In the genomic region with DNA sequence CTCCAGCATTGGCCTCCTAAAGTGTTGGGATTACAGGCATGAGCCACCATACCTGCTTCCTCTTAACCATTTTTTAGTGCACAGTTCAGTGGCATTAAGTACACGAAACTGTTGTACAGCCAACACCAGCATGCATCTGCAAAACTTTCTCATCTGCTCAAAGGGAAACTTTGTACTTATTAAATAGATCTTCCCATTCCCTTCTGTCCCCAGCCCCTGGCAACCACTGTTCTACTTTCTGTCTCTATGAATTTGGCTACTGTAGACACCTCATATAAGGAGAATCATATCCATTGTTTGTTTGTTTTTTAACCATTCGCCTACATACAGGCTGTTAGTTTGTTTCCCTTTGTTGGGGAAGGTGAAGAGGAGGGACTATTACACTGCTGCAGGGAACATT, we compare ENCODE assay signal across 17 cellular contexts.
"Had no signal": no experiment of that assay in that cellular context is flagged by ENCODE, and none has a peak within 500 bp of the region (broad histone marks: within the 10 kb centered on the region; RNA-seq: fewer than 3 reads in every experiment).

No MANE protein-coding gene starts in this region.

- DNase-seq: effector memory CD4-positive, alpha-beta T cell; heart left ventricle; hippocampal formation; kidney glomerular epithelial cell; mammary epithelial cell; mucosa of descending colon; naive thymus-derived CD8-positive, alpha-beta T cell; stimulated activated CD4-positive, alpha-beta T cell treated with anti-CD3 and anti-CD28 coated beads, Interleukin-4, amount 100 ng/mL, for 1 hour; stimulated activated CD8-positive, alpha-beta memory T cell treated with anti-CD3 and anti-CD28 coated beads, Interleukin-4, amount 100 ng/mL, for 48 hours had no signal

- FAIRE-seq: endometrium, frontal cortex had no signal

- H3K27ac ChIP-seq: heart left ventricle, right atrium auricular region, tibial nerve, upper lobe of right lung had no signal

- H3K4me1 ChIP-seq: right atrium auricular region, upper lobe of right lung had no signal

- H3K4me2 ChIP-seq: smooth muscle cell had no signal

- ATAC-seq: esophagus mucosa; heart left ventricle; mucosa of descending colon; naive thymus-derived CD8-positive, alpha-beta T cell; stimulated activated effector memory CD8-positive, alpha-beta T cell treated with anti-CD3 and anti-CD28 coated beads, Interleukin-12 subunit alpha, Interleukin-12 subunit beta, amount 100 ng/mL, for 72 hours; upper lobe of right lung had no signal

- H3K9me3 ChIP-seq: heart left ventricle, mucosa of descending colon, right atrium auricular region, tibial nerve, upper lobe of right lung had no signal

- H3K36me3 ChIP-seq: heart left ventricle, right atrium auricular region, tibial nerve, upper lobe of right lung had no signal

- H3K4me3 ChIP-seq: heart left ventricle, mucosa of descending colon, right atrium auricular region, smooth muscle cell, tibial nerve, upper lobe of right lung had no signal

- H3K27me3 ChIP-seq: heart left ventricle, right atrium auricular region, tibial nerve, upper lobe of right lung had no signal
